29 cellular contexts compared by ENCODE assay signal in genomic region chr3:46024131-46024530, GRCh38. TPM values are rescaled to one million over a fixed set of nuclear protein-coding genes. Genes with fewer than 3 reads are reported as not detected.
"Had no signal": no experiment of that assay in that cellular context is flagged by ENCODE, and none has a peak within 500 bp of the region (broad histone marks: within the 10 kb centered on the region; RNA-seq: fewer than 3 reads in every experiment).

No MANE protein-coding gene starts in this region.

- H3K79me2 ChIP-seq: hepatocyte, parathyroid adenoma had no signal

- H3K4me3 ChIP-seq: ascending aorta, dorsolateral prefrontal cortex, hepatocyte, left lung, right lobe of liver, stomach, uterus had no signal

- H3K27ac Mint-ChIP-seq: activated naive CD4-positive, alpha-beta T cell treated with anti-CD3 and anti-CD28 coated beads, Interleukin-2, amount 50 U/mL, for 24 hours; effector memory CD8-positive, alpha-beta T cell; immature natural killer cell; memory B cell; natural killer cell treated with Interleukin-12 subunit alpha and Interleukin-12 subunit beta and Interleukin-15 and Interleukin-18, amount 100 ng/mL, for 72 hours; stimulated activated memory B cell treated with anti-CD40 and anti-IgM and Interleukin-4, amounts not matched to agents 10 μg/mL and 1 μg/mL and 100 μg/mL, for 72 hours had no signal

- H3K9me3 Mint-ChIP-seq: activated naive CD4-positive, alpha-beta T cell treated with anti-CD3 and anti-CD28 coated beads, Interleukin-2, amount 50 U/mL, for 24 hours; central memory CD8-positive, alpha-beta T cell had no signal

- H3K27me3 Mint-ChIP-seq: activated naive CD4-positive, alpha-beta T cell treated with anti-CD3 and anti-CD28 coated beads, Interleukin-2, amount 50 U/mL, for 24 hours; central memory CD8-positive, alpha-beta T cell; effector memory CD8-positive, alpha-beta T cell had no signal

- H3K4me2 ChIP-seq: hepatocyte had no signal

- H3K27ac ChIP-seq: ascending aorta, brain microvascular endothelial cell, dorsolateral prefrontal cortex, hepatocyte, left lung, parathyroid adenoma, right lobe of liver, stomach, uterus, WERI-Rb-1 had no signal

- DNase-seq: activated CD4-positive, alpha-beta T cell treated with anti-CD3 and anti-CD28 coated beads for 1 hour; activated CD4-positive, alpha-beta T cell treated with anti-CD3 and anti-CD28 coated beads, Interleukin-2, amount 50 U/mL, for 1 hour; activated gamma-delta T cell treated with Interleukin-2 at 50 U/mL for 16 hours; activated T-cell treated with anti-CD3 and anti-CD28 coated beads, Interleukin-2, amount 50 U/mL, for 1 hour; brain microvascular endothelial cell; dorsolateral prefrontal cortex; effector memory CD8-positive, alpha-beta T cell; foreskin melanocyte; immature natural killer cell; left lung; right lobe of liver; small intestine; stimulated activated CD4-positive, alpha-beta T cell treated with anti-CD3 and anti-CD28 coated beads, Interleukin-15, amount 100 ng/mL, for 24 hours; stomach; T-helper 2 cell; uterus; WERI-Rb-1 had no signal

- FAIRE-seq: endothelial cell of umbilical vein had no signal

- H2AFZ ChIP-seq: hepatocyte, parathyroid adenoma had no signal

- H3K9me3 ChIP-seq: uterus had no signal

- H3K4me3 Mint-ChIP-seq: activated naive CD4-positive, alpha-beta T cell treated with anti-CD3 and anti-CD28 coated beads, Interleukin-2, amount 50 U/mL, for 24 hours; central memory CD8-positive, alpha-beta T cell; effector memory CD8-positive, alpha-beta T cell; immature natural killer cell; memory B cell; natural killer cell treated with Interleukin-12 subunit alpha and Interleukin-12 subunit beta and Interleukin-15 and Interleukin-18, amount 100 ng/mL, for 72 hours; stimulated activated memory B cell treated with anti-CD40 and anti-IgM and Interleukin-4, amounts not matched to agents 10 μg/mL and 1 μg/mL and 100 μg/mL, for 72 hours had no signal

- H3K4me1 Mint-ChIP-seq: activated naive CD4-positive, alpha-beta T cell treated with anti-CD3 and anti-CD28 coated beads, Interleukin-2, amount 50 U/mL, for 24 hours; memory B cell had no signal

- H3K27me3 ChIP-seq: ascending aorta, brain microvascular endothelial cell, dorsolateral prefrontal cortex, hepatocyte, left lung, right lobe of liver, stomach, uterus had no signal

- H3K4me1 ChIP-seq: ascending aorta, left lung, parathyroid adenoma, right lobe of liver, stomach, uterus had no signal

- H3K36me3 ChIP-seq: ascending aorta, brain microvascular endothelial cell, left lung, right lobe of liver, stomach, uterus, WERI-Rb-1 had no signal

- ATAC-seq: effector memory CD8-positive, alpha-beta T cell; esophagus mucosa; left lung; natural killer cell treated with Interleukin-12 subunit alpha and Interleukin-12 subunit beta and Interleukin-15 and Interleukin-18, amount 100 ng/mL, for 72 hours; right lobe of liver; stimulated activated memory B cell treated with anti-CD40 and anti-IgM and Interleukin-4, amounts not matched to agents 10 μg/mL and 1 μg/mL and 100 μg/mL, for 72 hours had no signal

- H3K9ac ChIP-seq: parathyroid adenoma had no signal

RNA-seq across cellular contexts. Expression of gene XCR1, which starts 3.2 kb away (rescaled TPM):
- total RNA-seq: ascending aorta; endothelial cell of umbilical vein; kidney epithelial cell; natural killer cell treated with Interleukin-12 subunit alpha and Interleukin-12 subunit beta and Interleukin-15 and Interleukin-18, amount 100 ng/mL, for 72 hours; temporal lobe had no signal
- polyA plus RNA-seq: endothelial cell of umbilical vein had no signal
